Comparison of ENCODE assay signal across 13 cellular contexts in genomic region chr6:15401120-15401519, GRCh38.
DNase-seq lines count a peak whose midpoint lies in the region; ATAC-seq and TF ChIP-seq lines count a peak whose summit lies in the region.
"Had no signal": no experiment of that assay in that cellular context is flagged by ENCODE, and none has a peak within 500 bp of the region (broad histone marks: within the 10 kb centered on the region; RNA-seq: fewer than 3 reads in every experiment).

No MANE protein-coding gene starts in this region.

- no peaks in the 10 kb centered on the region for H3K27me3 Mint-ChIP-seq in CD4-positive, alpha-beta memory T cell
- no peaks in the 10 kb centered on the region for H3K27me3 Mint-ChIP-seq in dendritic cell treated with granulocyte-macrophage colony-stimulating factor and Interleukin-4, amounts not matched to agents 40 ng/mL and 50 ng/mL, for 4 days

- H3K36me3 ChIP-seq in CD4-positive, alpha-beta memory T cell (ENCODE audit: insufficient read depth, low read length), result no peaks in the 10 kb centered on the region
- H3K36me3 ChIP-seq in Loucy (ENCODE audit: insufficient read depth, low read length) (0 out of 2 replicates have a peak, but pooled peaks cover 6% of the 10 kb centered on the region), neutrophil (no peaks in the 10 kb centered on the region), vagina (no peaks in the 10 kb centered on the region), mucosa of descending colon (ENCODE audit: low read depth) (no peaks in the 10 kb centered on the region)
- H3K36me3 ChIP-seq: pancreas had no signal

- no peaks in the 10 kb centered on the region for H3K9me2 ChIP-seq in Loucy (replicated peaks; ENCODE audit: low read depth, low read length)

- ATAC-seq in mucosa of descending colon (no peak), GM18861 (IDR thresholded peaks at IDR 0.05; ENCODE audit: unreplicated experiment) (no peak)
- ATAC-seq: GM12878 had no signal

- no peak for TF ChIP-seq POLR2A in vagina (IDR thresholded peaks at IDR 0.05)

- H3K4me1 ChIP-seq in CD4-positive, alpha-beta memory T cell (ENCODE audit: insufficient read depth, low read length), result peaks cover 79% of the 10 kb centered on the region
- H3K4me1 ChIP-seq in Loucy (ENCODE audit: insufficient read depth, low read length, poor library complexity, severe bottlenecking), result peaks cover 96% of the 10 kb centered on the region
- H3K4me1 ChIP-seq in neutrophil (ENCODE audit: control insufficient read depth in 1 of 2, insufficient read depth in 1 of 2, low read depth in 1 of 2, low read length in 1 of 2), result peaks cover 60 to 76% of the 10 kb centered on the region in 2 experiments
- H3K4me1 ChIP-seq in vagina, result peaks cover 35% of the 10 kb centered on the region
- peaks cover 24% of the 10 kb centered on the region for H3K4me1 ChIP-seq in mucosa of descending colon (ENCODE audit: low read depth)

- CTCF ChIA-PET in CD4-positive, alpha-beta memory T cell (lab: Charles Lee; ENCODE audit: partially characterized antibody), result interaction anchor here (0.9 to 1.2 kb wide), 2 partner anchors 10 kb away, joined by 3 read pairs; no protein-coding TSS in a partner anchor

- no peaks in the 10 kb centered on the region for H3K27me3 ChIP-seq in CD4-positive, alpha-beta memory T cell (ENCODE audit: insufficient read depth, low read length)
- H3K27me3 ChIP-seq in Loucy (ENCODE audit: insufficient read depth, low read length, poor library complexity, severe bottlenecking) (no peaks in the 10 kb centered on the region), neutrophil (no peaks in the 10 kb centered on the region), vagina (no peaks in the 10 kb centered on the region)
- H3K27me3 ChIP-seq: pancreas had no signal

- TF ChIP-seq CTCF in Loucy (conservative IDR thresholded peaks at IDR 0.05; ENCODE audit: low read length) (no peak), neutrophil (IDR thresholded peaks at IDR 0.05) (no peak), vagina (IDR thresholded peaks at IDR 0.05) (no peak), mucosa of descending colon (IDR thresholded peaks at IDR 0.05) (no peak)

- H3K36me3 Mint-ChIP-seq in CD4-positive, alpha-beta memory T cell, result no peaks in the 10 kb centered on the region
- H3K36me3 Mint-ChIP-seq in dendritic cell treated with granulocyte-macrophage colony-stimulating factor and Interleukin-4, amounts not matched to agents 40 ng/mL and 50 ng/mL, for 4 days (ENCODE audit: low read depth), result no peaks in the 10 kb centered on the region

- no peak overlapping the region for H2AFZ ChIP-seq in Loucy (ENCODE audit: low read length)

- H3K4me1 Mint-ChIP-seq in CD4-positive, alpha-beta memory T cell, result peaks cover 64 to 88% (median 76%) of the 10 kb centered on the region in 4 donors
- peaks cover 77% of the 10 kb centered on the region for H3K4me1 Mint-ChIP-seq in dendritic cell treated with granulocyte-macrophage colony-stimulating factor and Interleukin-4, amounts not matched to agents 40 ng/mL and 50 ng/mL, for 4 days (ENCODE audit: low read depth)

- no peaks in the 10 kb centered on the region for H3K9me3 ChIP-seq in CD4-positive, alpha-beta memory T cell (ENCODE audit: control insufficient read depth in 1 of 2, low read length in 2 of 2)
- H3K9me3 ChIP-seq in Loucy (ENCODE audit: insufficient read depth, low read depth, low read length), result no peaks in the 10 kb centered on the region
- H3K9me3 ChIP-seq in neutrophil, result no peaks in the 10 kb centered on the region
- H3K9me3 ChIP-seq in vagina, result no peaks in the 10 kb centered on the region
- H3K9me3 ChIP-seq in mucosa of descending colon, result no peaks in the 10 kb centered on the region
- H3K9me3 ChIP-seq: pancreas had no signal

- H3K4me3 ChIP-seq in CD4-positive, alpha-beta memory T cell (ENCODE audit: low read length in 2 of 2), result no peak overlapping the region
- no peak overlapping the region for H3K4me3 ChIP-seq in Loucy (ENCODE audit: low read length, poor library complexity, severe bottlenecking)
- no peak overlapping the region for H3K4me3 ChIP-seq in neutrophil (ENCODE audit: low read depth in 1 of 2, low read length in 1 of 2)
- no peak overlapping the region for H3K4me3 ChIP-seq in vagina
- no peak overlapping the region for H3K4me3 ChIP-seq in mucosa of descending colon

- H3K79me2 ChIP-seq in Loucy (ENCODE audit: insufficient read depth, low read length), result peaks cover 100% of the 10 kb centered on the region

- intact Hi-C loops in CD4-positive, alpha-beta memory T cell (cut with micrococcal nuclease), result no loop called here
- intact Hi-C loops in dendritic cell treated with granulocyte-macrophage colony-stimulating factor and Interleukin-4, amounts not matched to agents 40 ng/mL and 50 ng/mL, for 4 days (cut with micrococcal nuclease), result loop anchor here (5.0 kb wide), 1 partner anchor 36 kb away; no protein-coding TSS in a partner anchor
- intact Hi-C loops in vagina (cut with DNase I) (no loop called here), mucosa of descending colon (cut with DNase I, micrococcal nuclease) (no loop called here)

- H3K4me2 ChIP-seq in Loucy (ENCODE audit: low read depth, low read length, poor library complexity, severe bottlenecking), result peak overlapping the region; percentile 87

- no peak for DNase-seq in CD4-positive, alpha-beta memory T cell
- DNase-seq in vagina (ENCODE audit: extremely low spot score in 2 of 2) (no peak), kidney tubule cell (ENCODE audit: low spot score) (no peak), mucosa of descending colon (no peak)
- DNase-seq: foreskin fibroblast; kidney; stimulated activated CD4-positive, alpha-beta T cell treated with anti-CD3 and anti-CD28 coated beads, Interleukin-2, amount 100 ng/mL, for 48 hours had no signal

- peak overlapping the region; percentile 29 for H3K9ac ChIP-seq in Loucy (ENCODE audit: low read depth, low read length, poor library complexity, severe bottlenecking)

- H3K4me3 Mint-ChIP-seq in CD4-positive, alpha-beta memory T cell, result peak overlapping the region in 3 of 8 donors; percentile 30 to 80 (median 73)
- no peak overlapping the region for H3K4me3 Mint-ChIP-seq in dendritic cell treated with granulocyte-macrophage colony-stimulating factor and Interleukin-4, amounts not matched to agents 40 ng/mL and 50 ng/mL, for 4 days

- H3F3A ChIP-seq in Loucy (ENCODE audit: low read depth), result peaks cover 11% of the 10 kb centered on the region; the same call in 1 of the 2 replicates

- H4K20me1 ChIP-seq in Loucy (ENCODE audit: insufficient read depth, low read length, poor library complexity, severe bottlenecking), result peaks cover 98% of the 10 kb centered on the region

- peak overlapping the region in 4 of 7 donors; percentile 0 to 68 (median 25) for H3K27ac Mint-ChIP-seq in CD4-positive, alpha-beta memory T cell
- H3K27ac Mint-ChIP-seq in dendritic cell treated with granulocyte-macrophage colony-stimulating factor and Interleukin-4, amounts not matched to agents 40 ng/mL and 50 ng/mL, for 4 days, result peak overlapping the region; percentile 45

- POLR2A ChIA-PET in CD4-positive, alpha-beta memory T cell (lab: Charles Lee; ENCODE audit: partially characterized antibody), result interaction anchor here (0.7 kb wide), 1 partner anchor 931 kb away, joined by 3 read pairs; no protein-coding TSS in a partner anchor

- H3K9me3 Mint-ChIP-seq in CD4-positive, alpha-beta memory T cell, result peaks cover 0 to 1% (median 0%) of the 10 kb centered on the region in 8 donors
- no peaks in the 10 kb centered on the region for H3K9me3 Mint-ChIP-seq in dendritic cell treated with granulocyte-macrophage colony-stimulating factor and Interleukin-4, amounts not matched to agents 40 ng/mL and 50 ng/mL, for 4 days

- H3K27ac ChIP-seq in CD4-positive, alpha-beta memory T cell (ENCODE audit: low read depth, low read length), result no peak overlapping the region
- H3K27ac ChIP-seq in neutrophil (peak overlapping the region; percentile 36), vagina (no peak overlapping the region)
